In the genomic region with DNA sequence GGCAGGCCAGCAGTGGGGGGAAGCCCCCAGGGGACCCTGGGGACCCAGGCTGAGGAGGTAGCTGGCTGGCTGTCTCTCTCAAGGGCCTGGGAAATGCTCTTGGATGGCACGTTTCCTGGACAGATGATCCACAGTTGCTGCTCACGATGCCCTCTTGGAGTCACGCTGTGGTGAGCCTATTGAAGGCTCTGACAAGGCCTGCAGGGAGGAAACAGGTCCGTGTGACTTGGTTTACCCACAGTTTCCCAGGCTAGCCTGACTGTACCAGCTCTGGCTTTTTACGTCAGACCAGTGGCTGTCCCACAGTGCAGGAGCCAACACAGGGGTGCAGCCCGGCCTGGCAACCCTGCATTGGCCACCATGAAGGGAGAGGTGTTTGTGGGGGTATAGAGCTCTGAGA, we compare ENCODE assay signal across 1 cellular context.
TF ChIP-seq lines count a peak whose summit lies in the region.

No MANE protein-coding gene starts in this region.

TF ChIP-seq in IMR-90, 13 proteins besides CTCF, POLR2A, EP300 and RAD21:
- TF ChIP-seq, protein P1, sequence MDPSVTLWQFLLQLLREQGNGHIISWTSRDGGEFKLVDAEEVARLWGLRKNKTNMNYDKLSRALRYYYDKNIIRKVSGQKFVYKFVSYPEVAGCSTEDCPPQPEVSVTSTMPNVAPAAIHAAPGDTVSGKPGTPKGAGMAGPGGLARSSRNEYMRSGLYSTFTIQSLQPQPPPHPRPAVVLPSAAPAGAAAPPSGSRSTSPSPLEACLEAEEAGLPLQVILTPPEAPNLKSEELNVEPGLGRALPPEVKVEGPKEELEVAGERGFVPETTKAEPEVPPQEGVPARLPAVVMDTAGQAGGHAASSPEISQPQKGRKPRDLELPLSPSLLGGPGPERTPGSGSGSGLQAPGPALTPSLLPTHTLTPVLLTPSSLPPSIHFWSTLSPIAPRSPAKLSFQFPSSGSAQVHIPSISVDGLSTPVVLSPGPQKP (IDR thresholded peaks at IDR 0.05; ENCODE audit: borderline replicate concordance, low read depth, low read length) = no peak
- TF ChIP-seq SMC3 (IDR thresholded peaks at IDR 0.05; ENCODE audit: low read depth, low read length) (no peak), MAZ (IDR thresholded peaks at IDR 0.05; ENCODE audit: borderline replicate concordance, low read depth, low read length) (no peak), NFE2L2 (IDR thresholded peaks at IDR 0.05; ENCODE audit: low read depth, low read length) (no peak), RCOR1 (IDR thresholded peaks at IDR 0.05; ENCODE audit: insufficient replicate concordance, low read length) (no peak), BHLHE40 (IDR thresholded peaks at IDR 0.05; ENCODE audit: low read depth, low read length) (no peak), MAFK (IDR thresholded peaks at IDR 0.05; ENCODE audit: low read depth, low read length) (no peak), MXI1 (IDR thresholded peaks at IDR 0.05; ENCODE audit: borderline replicate concordance, low read depth, low read length) (no peak), CHD1 (IDR thresholded peaks at IDR 0.05; ENCODE audit: low read depth, low read length) (no peak), CEBPB (IDR thresholded peaks at IDR 0.05; ENCODE audit: low read depth, low read length) (no peak), FOS (IDR thresholded peaks at IDR 0.05; ENCODE audit: low read depth, low read length) (no peak), RFX5 (IDR thresholded peaks at IDR 0.05; ENCODE audit: low read depth, low read length) (no peak)
TF ChIP-seq in IMR-90: peak in this region for 0.
